Comparison of ENCODE assay signal across 9 cellular contexts in genomic region chr17:38893612-38894011, GRCh38. TPM values are rescaled to one million over a fixed set of nuclear protein-coding genes. Genes with fewer than 3 reads are reported as not detected.
A peak's percentile ranks its signal among the peaks of the same experiment; 100 is the strongest.
DNase-seq lines count a peak whose midpoint lies in the region; ATAC-seq, FAIRE-seq and TF ChIP-seq lines count a peak whose summit lies in the region.
"Had no signal": no experiment of that assay in that cellular context is flagged by ENCODE, and none has a peak within 500 bp of the region (broad histone marks: within the 10 kb centered on the region; RNA-seq: fewer than 3 reads in every experiment).

No MANE protein-coding gene starts in this region.

- TF ChIP-seq POLR2A in K562 (conservative IDR thresholded peaks at IDR 0.05) = no peak

- peaks cover 17% of the 10 kb centered on the region for H3K79me1 ChIP-seq in mesendoderm (ENCODE audit: low read length)

- H4K5ac ChIP-seq in mesendoderm (ENCODE audit: low read length) = no peak overlapping the region

- no peak for TF ChIP-seq RAD21 in K562 (CRISPR knock-in tag; conservative IDR thresholded peaks at IDR 0.05 in 1 of 2, IDR thresholded peaks at IDR 0.05 in 1 of 2)

- no peak overlapping the region for H3K23ac ChIP-seq in mesendoderm (ENCODE audit: low read length)

- no peak overlapping the region for H2BK5ac ChIP-seq in mesendoderm (ENCODE audit: low read length)

- no peak overlapping the region for H2AK5ac ChIP-seq in mesendoderm (ENCODE audit: low read length)

- peak; percentile 76 for FAIRE-seq in K562 (lab: Jason Lieb, UNC)

- CTCF ChIA-PET in K562 (lab: Yijun Ruan, JAX; ENCODE audit: low intra/inter-chr PET ratio) = no interaction called here
- CTCF ChIA-PET in GM10248 (lab: Yijun Ruan, JAX) = interaction anchor here (0.9 to 1.7 kb wide), 4 partner anchors 13 to 259 kb away, joined by 3 to 4 read pairs (median 3); no protein-coding TSS in a partner anchor

- H3K36me3 ChIP-seq in K562 (ENCODE audit: control insufficient read depth, insufficient read depth, low read length) (peaks cover 92% of the 10 kb centered on the region; the same call in 2 of the 3 replicates), mesendoderm (ENCODE audit: control insufficient read depth, insufficient read depth, low read length) (peaks cover 6% of the 10 kb centered on the region), upper lobe of right lung (peaks cover 77% of the 10 kb centered on the region)

- H3K4me2 ChIP-seq in K562 (ENCODE audit: insufficient read depth, low read length) = no peak overlapping the region
- no peak overlapping the region for H3K4me2 ChIP-seq in mesendoderm (ENCODE audit: low read length)

- no peak overlapping the region for H4K8ac ChIP-seq in mesendoderm (ENCODE audit: low read depth, low read length)

- BruUV-seq in K562 (replicated peaks; lab: Mats Ljungman, UMichigan) = no TSS peak

- no peak overlapping the region for H2AFZ ChIP-seq in K562 (ENCODE audit: low read depth, low read length)

- TF ChIP-seq CTCF in K562 (IDR thresholded peaks at IDR 0.05 in 2 of 3, conservative IDR thresholded peaks at IDR 0.05 in 1 of 3; ENCODE audit: insufficient read depth in 2 of 3, low read depth in 1 of 3, low read length in 3 of 3) = no peak
- TF ChIP-seq CTCF in upper lobe of right lung (IDR thresholded peaks at IDR 0.05) = no peak
- no peak for TF ChIP-seq CTCF in GM10248 (IDR thresholded peaks at IDR 0.05; ENCODE audit: control extremely low read depth, extremely low read depth, low read depth, missing control alignments)

- H3K79me2 ChIP-seq in K562 (ENCODE audit: control insufficient read depth, insufficient read depth, low read length) (peaks cover 13% of the 10 kb centered on the region; the same call in 2 of the 3 replicates), mesendoderm (ENCODE audit: control insufficient read depth, insufficient read depth, low read length) (no peaks in the 10 kb centered on the region)

- peak overlapping the region; percentile 16; the same call in 1 of the 3 replicates for H3K27ac ChIP-seq in K562 (ENCODE audit: extremely low read depth, low read depth, low read length)
- no peak overlapping the region for H3K27ac ChIP-seq in mesendoderm (ENCODE audit: low read depth, low read length)
- H3K27ac ChIP-seq in upper lobe of right lung = peak overlapping the region; percentile 59
- H3K27ac ChIP-seq: C4-2B had no signal

- no peak overlapping the region for H3K18ac ChIP-seq in mesendoderm (ENCODE audit: low read length)

- no peak overlapping the region for H3K4ac ChIP-seq in mesendoderm (ENCODE audit: low read depth, low read length)

- H4K20me1 ChIP-seq in K562 (replicated peaks; ENCODE audit: control insufficient read depth, insufficient read depth, low read length) = peaks cover 38% of the 10 kb centered on the region

- peak; percentile 41 for ATAC-seq in K562
- peak; percentile 76 for ATAC-seq in upper lobe of right lung
- no peak for ATAC-seq in GM21576 (IDR thresholded peaks at IDR 0.05; ENCODE audit: unreplicated experiment)
- no peak for ATAC-seq in HG02938 (IDR thresholded peaks at IDR 0.05; ENCODE audit: unreplicated experiment)

- H2BK15ac ChIP-seq in mesendoderm (replicated peaks; ENCODE audit: low read depth) = no peak overlapping the region

- peak overlapping the region; percentile 43 for H3K56ac ChIP-seq in mesendoderm (ENCODE audit: low read length)

- H3K9me1 ChIP-seq in K562 (ENCODE audit: control insufficient read depth, insufficient read depth, low read length) = peaks cover 5% of the 10 kb centered on the region

- peak; percentile 73 for DNase-seq in activated effector memory CD4-positive, alpha-beta T cell treated with anti-CD3 and anti-CD28 coated beads, Interleukin-2, amount 50 U/mL, for 16 hours
- no peak for DNase-seq in activated effector memory CD4-positive, alpha-beta T cell treated with Interleukin-2 at 50 U/mL for 16 hours
- DNase-seq in K562 (ENCODE audit: extremely low read depth in 1 of 4, low spot score in 3 of 4) = peak in 1 of 4 experiments; percentile 43
- peak; percentile 49 for DNase-seq in mesendoderm
- peak; percentile 77 for DNase-seq in upper lobe of right lung
- no peak for DNase-seq in GM10248 (ENCODE audit: extremely low spot score)

- no peaks in the 10 kb centered on the region for H3K27me3 ChIP-seq in K562 (ENCODE audit: control insufficient read depth in 2 of 2, insufficient read depth in 2 of 2, low read length in 2 of 2)
- no peaks in the 10 kb centered on the region for H3K27me3 ChIP-seq in mesendoderm (ENCODE audit: insufficient read depth, low read length, poor library complexity)
- no peaks in the 10 kb centered on the region for H3K27me3 ChIP-seq in upper lobe of right lung

- no peak overlapping the region for H2BK120ac ChIP-seq in mesendoderm (ENCODE audit: low read depth, low read length)

- TF ChIP-seq EP300 in K562 (IDR thresholded peaks at IDR 0.05; ENCODE audit: low read length) = no peak

- H3K4me1 ChIP-seq in K562 (replicated peaks in 1 of 2; ENCODE audit: control insufficient read depth in 2 of 2, insufficient read depth in 2 of 2, low read length in 2 of 2) (peaks cover 36 to 44% of the 10 kb centered on the region in 2 experiments), mesendoderm (ENCODE audit: control insufficient read depth, low read depth, low read length) (no peaks in the 10 kb centered on the region), upper lobe of right lung (peaks cover 60% of the 10 kb centered on the region)

- H3K4me3 ChIP-seq in K562 (no peak overlapping the region), mesendoderm (ENCODE audit: low read length) (no peak overlapping the region), upper lobe of right lung (no peak overlapping the region)

- intact Hi-C loops in K562 (cut with micrococcal nuclease) (no loop called here), upper lobe of right lung (cut with DNase I) (no loop called here)

- in situ Hi-C loops in K562 (cut with MboI) = no loop called here

- H3K9ac ChIP-seq in K562 (ENCODE audit: insufficient read depth in 1 of 2, low read depth in 2 of 2, low read length in 2 of 2) (peak overlapping the region in 1 of 2 experiments; percentile 80; a peak in 1 of 4 replicates), mesendoderm (ENCODE audit: low read length) (no peak overlapping the region)

- H3K9me3 ChIP-seq in K562 (replicated peaks; ENCODE audit: control insufficient read depth, insufficient read depth, low read depth, low read length) (no peaks in the 10 kb centered on the region), upper lobe of right lung (no peaks in the 10 kb centered on the region)

- POLR2A ChIA-PET in K562 (lab: Yijun Ruan, JAX) = interaction anchor here (0.5 to 2.0 kb wide), 11 partner anchors 8 to 1348 kb away, joined by 3 to 17 read pairs (median 4); partner anchors contain the start of gene LASP1
- POLR2A ChIA-PET in GM10248 (lab: Yijun Ruan, JAX) = interaction anchor here (0.7 to 1.5 kb wide), 2 partner anchors 24 to 40 kb away, joined by 3 to 4 read pairs; partner anchors contain the start of genes LASP1 and RPL23

- WGBS in K562 (ENCODE audit: insufficient coverage, low coverage, missing lambda C conversion rate) = 65% methylated on average over 5 of the region's 6 CpGs
- no CpG with 5 or more reads among the region's 6 CpGs for WGBS in mesendoderm (ENCODE audit: extremely low coverage, insufficient coverage, low lambda C conversion rate)

TF ChIP-seq in K562, 482 proteins besides CTCF, POLR2A, EP300 and RAD21:
- TF ChIP-seq RBM22 (IDR thresholded peaks at IDR 0.05; ENCODE audit: low read depth, low read length, poor library complexity, severe bottlenecking) = peak; percentile 29
- TF ChIP-seq ARHGAP35 (IDR thresholded peaks at IDR 0.05; ENCODE audit: partially characterized antibody) = no peak

RNA-seq across cellular contexts. Expression of gene LASP1, which starts 23.8 kb away (rescaled TPM):
- 56.3 and 141 TPM in 2 replicates for total RNA-seq in K562 (2011; cell fraction: chromatin; rRNA removed; ENCODE audit: low replicate concordance)
- total RNA-seq in K562 (2011; cell fraction: nucleolus; rRNA removed) = 52.5 and 72.2 TPM in 2 replicates
- total RNA-seq in K562 (2011; cell fraction: nucleoplasm; rRNA removed) = 56.8 and 72.4 TPM in 2 replicates
- total RNA-seq in K562 (2014; rRNA removed) (48.5 and 49.0 TPM in 2 replicates), K562 (2014; rRNA removed; fragmentation: Illumina TruSeq; extraction: Trizol) (35.1 and 38.8 TPM in 2 replicates), K562 (2015; rRNA removed; fragmentation: Illumina TruSeq; extraction: Trizol) (55.3 and 58.7 TPM in 2 replicates), K562 (2021) (112 and 125 TPM in 2 replicates), upper lobe of right lung (158 TPM)
- polyA plus RNA-seq in K562 (2011; rRNA removed) (45.9 and 62.1 TPM in 2 replicates), K562 (2014; fragmentation: Illumina TruSeq; extraction: Trizol) (95.7 and 104 TPM in 2 replicates), K562 (2014; fragmentation: Nextera tagmentation; extraction: Ambion mirVana) (10 to 100 TPM; 23.0 to 23.6 TPM), K562 (2014; rRNA removed) (69.1 and 78.2 TPM in 2 replicates)
- polyA plus RNA-seq in K562 (2011; cell fraction: cytosol; rRNA removed) = 58.9 and 166 TPM in 2 replicates
- polyA plus RNA-seq in K562 (2011; cell fraction: nucleus; rRNA removed) = 25.9 and 52.6 TPM in 2 replicates
- polyA plus RNA-seq in K562 (2012) = 110 and 126 TPM in 2 replicates
- 48.3 and 89.0 TPM in 2 replicates for polyA minus RNA-seq in K562 (2011; rRNA and poly(A)+ RNA removed)
- polyA minus RNA-seq in K562 (2011; cell fraction: cytosol; rRNA and poly(A)+ RNA removed) = 56.3 and 79.0 TPM in 2 replicates
- polyA minus RNA-seq in K562 (2011; cell fraction: nucleus; rRNA and poly(A)+ RNA removed) = 20.1 and 22.1 TPM in 2 replicates
- 160 TPM for polyA plus RNA-seq in mesendoderm (2013, experiment 1 of 2)
- polyA plus RNA-seq in mesendoderm (2013, experiment 2 of 2) = 164 TPM

RNA-seq across cellular contexts. Expression of gene RPL23, which starts 40.1 kb away (rescaled TPM):
- total RNA-seq in K562 (2011; cell fraction: chromatin; rRNA removed; ENCODE audit: low replicate concordance) = 370 and 391 TPM in 2 replicates
- 317 and 380 TPM in 2 replicates for total RNA-seq in K562 (2011; cell fraction: nucleolus; rRNA removed)
- total RNA-seq in K562 (2011; cell fraction: nucleoplasm; rRNA removed) = 567 and 894 TPM in 2 replicates
- total RNA-seq in K562 (2014; rRNA removed) (2,281 and 2,332 TPM in 2 replicates), K562 (2014; rRNA removed; fragmentation: Illumina TruSeq; extraction: Trizol) (3,218 and 3,389 TPM in 2 replicates), K562 (2015; rRNA removed; fragmentation: Illumina TruSeq; extraction: Trizol) (2,524 and 2,706 TPM in 2 replicates), K562 (2021) (1,745 and 1,985 TPM in 2 replicates), upper lobe of right lung (1,142 TPM)
- polyA plus RNA-seq in K562 (2011; rRNA removed) (1,779 and 3,096 TPM in 2 replicates), K562 (2014; fragmentation: Illumina TruSeq; extraction: Trizol) (3,156 and 3,487 TPM in 2 replicates), K562 (2014; fragmentation: Nextera tagmentation; extraction: Ambion mirVana) (1,000 to 10,000 TPM; 2,598 to 3,667 TPM), K562 (2014; rRNA removed) (3,128 and 3,158 TPM in 2 replicates)
- polyA plus RNA-seq in K562 (2011; cell fraction: cytosol; rRNA removed) = 1,009 and 1,561 TPM in 2 replicates
- polyA plus RNA-seq in K562 (2011; cell fraction: nucleus; rRNA removed) = 519 and 810 TPM in 2 replicates
- 2,980 and 3,135 TPM in 2 replicates for polyA plus RNA-seq in K562 (2012)
- polyA minus RNA-seq in K562 (2011; rRNA and poly(A)+ RNA removed) = 1,069 and 1,345 TPM in 2 replicates
- 644 and 904 TPM in 2 replicates for polyA minus RNA-seq in K562 (2011; cell fraction: cytosol; rRNA and poly(A)+ RNA removed)
- polyA minus RNA-seq in K562 (2011; cell fraction: nucleus; rRNA and poly(A)+ RNA removed) = 127 and 195 TPM in 2 replicates
- polyA plus RNA-seq in mesendoderm (2013, experiment 1 of 2) = 4,252 TPM
- polyA plus RNA-seq in mesendoderm (2013, experiment 2 of 2) = 4,329 TPM

Comparison
In these comparisons a context has a peak if more than half of its experiments do, and no peak if none do; other contexts are left out.
1. DNase-seq: peak in activated effector memory CD4-positive, alpha-beta T cell treated with anti-CD3 and anti-CD28 coated beads, Interleukin-2, amount 50 U/mL, for 16 hours (single experiment), mesendoderm (single experiment) and upper lobe of right lung (single experiment); none in activated effector memory CD4-positive, alpha-beta T cell treated with Interleukin-2 at 50 U/mL for 16 hours (single experiment) and GM10248 (single experiment).
2. ATAC-seq: peak in K562 (single experiment) and upper lobe of right lung (single experiment); none in GM21576 (single experiment) and HG02938 (single experiment).